Comparison of ENCODE assay signal across 29 cellular contexts in genomic region chr12:70671698-70672097, GRCh38. TPM values are rescaled to one million over a fixed set of nuclear protein-coding genes. Genes with fewer than 3 reads are reported as not detected.
"Had no signal": no experiment of that assay in that cellular context is flagged by ENCODE, and none has a peak within 500 bp of the region (broad histone marks: within the 10 kb centered on the region; RNA-seq: fewer than 3 reads in every experiment).

No MANE protein-coding gene starts in this region.

- H3K27ac ChIP-seq: body of pancreas, breast epithelium, KMS-11, Peyer's patch, SJSA1 had no signal

- H3K9me3 Mint-ChIP-seq: activated CD4-positive, alpha-beta T cell treated with anti-CD3 and anti-CD28 coated beads, Interleukin-2, amount 10 ng/mL, durations not matched to agents 24 days and 14 days; activated naive CD8-positive, alpha-beta T cell treated with anti-CD3 and anti-CD28 coated beads, Interleukin-2, amount 10 ng/mL, durations not matched to agents 7 days and 5 days; activated T-cell treated with anti-CD3 and anti-CD28 coated beads, Interleukin-2, amount 50 U/mL, for 24 hours; activated T-helper 2 cell treated with anti-CD3 and anti-CD28 coated beads, Interferon-gamma antibody, Interleukin-2, Interleukin-4, amounts not matched to agents 10 μg/mL and 5 μg/mL and 100 μg/mL, durations not matched to agents 14 hours and 24 hours and 36 hours; T-helper 1 cell treated with Interleukin-12 subunit alpha and Interleukin-12 subunit beta and Interleukin-4 antibody, amounts not matched to agents 30 μg/mL and 1 μg/mL, for 36 hours; T-helper 2 cell treated with Interferon-gamma antibody and Interleukin-4, amounts not matched to agents 5 μg/mL and 100 μg/mL, for 36 hours had no signal

- H3K27me3 ChIP-seq: body of pancreas, breast epithelium, Peyer's patch, SJSA1 had no signal

- ATAC-seq: activated CD8-positive, alpha-beta T cell treated with anti-CD3 and anti-CD28 coated beads, Interleukin-2, amount 10 ng/mL, durations not matched to agents 7 days and 5 days; body of pancreas; PC-3 had no signal

- H3K27ac Mint-ChIP-seq: activated CD4-positive, alpha-beta T cell treated with anti-CD3 and anti-CD28 coated beads, Interleukin-2, amount 10 ng/mL, durations not matched to agents 24 days and 14 days; activated CD8-positive, alpha-beta T cell treated with anti-CD3 and anti-CD28 coated beads, Interleukin-2, amount 10 ng/mL, durations not matched to agents 7 days and 5 days; activated naive CD4-positive, alpha-beta T cell treated with anti-CD3 and anti-CD28 coated beads, Interleukin-2, amount 50 U/mL, for 24 hours; activated naive CD8-positive, alpha-beta T cell treated with anti-CD3 and anti-CD28 coated beads, Interleukin-2, amount 10 ng/mL, durations not matched to agents 7 days and 5 days; activated T-cell treated with anti-CD3 and anti-CD28 coated beads, Interleukin-2, amount 50 U/mL, for 24 hours; activated T-helper 2 cell treated with anti-CD3 and anti-CD28 coated beads, Interferon-gamma antibody, Interleukin-2, Interleukin-4, amounts not matched to agents 10 μg/mL and 5 μg/mL and 100 μg/mL, durations not matched to agents 14 hours and 24 hours and 36 hours; T-helper 1 cell treated with Interleukin-12 subunit alpha and Interleukin-12 subunit beta and Interleukin-4 antibody, amounts not matched to agents 30 μg/mL and 1 μg/mL, for 36 hours; T-helper 2 cell treated with Interferon-gamma antibody and Interleukin-4, amounts not matched to agents 5 μg/mL and 100 μg/mL, for 36 hours had no signal

- H3K4me3 Mint-ChIP-seq: activated CD4-positive, alpha-beta T cell treated with anti-CD3 and anti-CD28 coated beads, Interleukin-2, amount 10 ng/mL, durations not matched to agents 24 days and 14 days; activated CD8-positive, alpha-beta T cell treated with anti-CD3 and anti-CD28 coated beads, Interleukin-2, amount 10 ng/mL, durations not matched to agents 7 days and 5 days; activated naive CD4-positive, alpha-beta T cell treated with anti-CD3 and anti-CD28 coated beads, Interleukin-2, amount 50 U/mL, for 24 hours; activated naive CD8-positive, alpha-beta T cell treated with anti-CD3 and anti-CD28 coated beads, Interleukin-2, amount 10 ng/mL, durations not matched to agents 7 days and 5 days; activated T-cell treated with anti-CD3 and anti-CD28 coated beads, Interleukin-2, amount 50 U/mL, for 24 hours; T-helper 1 cell treated with Interleukin-12 subunit alpha and Interleukin-12 subunit beta and Interleukin-4 antibody, amounts not matched to agents 30 μg/mL and 1 μg/mL, for 36 hours; T-helper 2 cell treated with Interferon-gamma antibody and Interleukin-4, amounts not matched to agents 5 μg/mL and 100 μg/mL, for 36 hours had no signal

- H3K4me1 Mint-ChIP-seq: activated CD4-positive, alpha-beta T cell treated with anti-CD3 and anti-CD28 coated beads, Interleukin-2, amount 10 ng/mL, durations not matched to agents 24 days and 14 days; activated naive CD4-positive, alpha-beta T cell treated with anti-CD3 and anti-CD28 coated beads, Interleukin-2, amount 50 U/mL, for 24 hours; activated naive CD8-positive, alpha-beta T cell treated with anti-CD3 and anti-CD28 coated beads, Interleukin-2, amount 10 ng/mL, durations not matched to agents 7 days and 5 days had no signal

- DNase-seq: activated CD4-positive, alpha-beta T cell treated with anti-CD3 and anti-CD28 coated beads, Interleukin-2, amount 10 ng/mL, durations not matched to agents 24 days and 14 days; activated CD4-positive, alpha-beta T cell treated with anti-CD3 and anti-CD28 coated beads, Interleukin-2, amount 50 U/mL, for 48 hours; activated CD8-positive, alpha-beta T cell treated with anti-CD3 and anti-CD28 coated beads, Interleukin-2, amount 10 ng/mL, durations not matched to agents 7 days and 5 days; activated gamma-delta T cell; activated naive CD4-positive, alpha-beta T cell treated with Interleukin-2 at 50 U/mL for 16 hours; activated naive CD8-positive, alpha-beta T cell treated with anti-CD3 and anti-CD28 coated beads, Interleukin-2, amount 10 ng/mL, durations not matched to agents 7 days and 5 days; activated T-cell treated with anti-CD3 and anti-CD28 coated beads, Interleukin-2, amount 50 U/mL, for 24 hours; amygdala; body of pancreas; MM.1S; MV-4-11; NCI-H1092; NCI-H1417 treated with DMSO at 0.1 percent for 48 hours; NCI-H1694 treated with DMSO at 0.1 percent for 48 hours; NCI-H2029 treated with DMSO at 0.1 percent for 48 hours; NCI-H524 treated with DMSO at 0.1 percent for 48 hours; NCI-H774; PC-3; Peyer's patch; RPMI8226; SHP77 treated with DMSO at 0.1 percent for 48 hours; SK-N-SH had no signal

- H3K4me1 ChIP-seq: body of pancreas, breast epithelium, Peyer's patch, SJSA1 had no signal

- H3K36me3 Mint-ChIP-seq: activated naive CD4-positive, alpha-beta T cell treated with anti-CD3 and anti-CD28 coated beads, Interleukin-2, amount 50 U/mL, for 24 hours; activated naive CD8-positive, alpha-beta T cell treated with anti-CD3 and anti-CD28 coated beads, Interleukin-2, amount 10 ng/mL, durations not matched to agents 7 days and 5 days had no signal

RNA-seq across cellular contexts. Expression of gene PTPRB, which starts 34.5 kb away (rescaled TPM):
- total RNA-seq: activated CD4-positive, alpha-beta T cell treated with anti-CD3 and anti-CD28 coated beads, Interleukin-2, amount 10 ng/mL, durations not matched to agents 24 days and 14 days; activated CD8-positive, alpha-beta T cell treated with anti-CD3 and anti-CD28 coated beads, Interleukin-2, amount 10 ng/mL, durations not matched to agents 7 days and 5 days; activated naive CD8-positive, alpha-beta T cell treated with anti-CD3 and anti-CD28 coated beads, Interleukin-2, amount 10 ng/mL, durations not matched to agents 7 days and 5 days; activated T-helper 2 cell treated with anti-CD3 and anti-CD28 coated beads, Interferon-gamma antibody, Interleukin-2, Interleukin-4, amounts not matched to agents 10 μg/mL and 5 μg/mL and 100 μg/mL, durations not matched to agents 14 hours and 24 hours and 36 hours had no signal
